ENCODE assay signal across 7 cellular contexts in the genomic region with DNA sequence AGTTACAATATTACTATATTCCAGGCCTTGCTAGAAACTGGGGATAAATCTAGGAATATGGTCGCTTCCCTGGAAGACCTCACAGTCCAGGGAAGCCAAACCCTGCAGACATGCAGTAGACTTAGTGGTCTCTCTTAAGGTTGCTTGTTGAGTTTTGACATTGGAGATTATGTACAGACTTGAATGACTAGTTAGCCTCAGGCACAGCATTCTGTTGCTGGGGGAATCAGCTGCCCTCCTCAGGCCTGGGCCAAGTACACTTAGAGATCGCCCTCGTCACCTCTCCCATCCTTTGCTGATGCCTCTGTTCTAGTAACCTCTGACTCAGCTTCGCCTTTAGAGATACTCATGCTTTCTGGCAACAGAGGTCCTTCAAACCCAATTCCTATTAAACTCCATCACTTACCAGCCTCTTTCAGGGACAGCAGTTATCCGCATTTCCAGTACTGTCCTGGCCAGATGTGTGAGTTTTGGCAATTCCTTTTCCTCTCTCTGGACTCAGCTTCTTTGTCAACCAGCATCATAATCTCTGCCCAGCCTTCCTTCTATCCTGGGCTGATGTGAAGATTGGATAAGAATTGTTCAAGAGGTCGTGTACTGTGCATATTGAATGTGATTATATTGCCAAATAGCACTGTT. TPM values are rescaled to one million over a fixed set of nuclear protein-coding genes. Genes with fewer than 3 reads are reported as not detected.
DNase-seq lines count a peak whose midpoint lies in the region; ATAC-seq lines count a peak whose summit lies in the region.

No MANE protein-coding gene starts in this region.

- DNase-seq in GM23248: peak; percentile 97
- DNase-seq in SK-N-MC (ENCODE audit: low read depth, low spot score): no peak
- DNase-seq in fibroblast of peridontal ligament (ENCODE audit: extremely low read depth): peak; percentile 30
- no peak for DNase-seq in LoVo (ENCODE audit: low spot score)
- DNase-seq in retina: no peak

- no peaks in the 10 kb centered on the region for H3K27me3 ChIP-seq in GM23248 (replicated peaks; ENCODE audit: insufficient read depth)

- in situ Hi-C loops in GM23248 (cut with MboI): no loop called here

- peak overlapping the region; percentile 67 for H2AFZ ChIP-seq in GM23248

- peaks cover 36% of the 10 kb centered on the region for H3F3A ChIP-seq in GM23248 (ENCODE audit: insufficient read depth)

- H3K36me3 ChIP-seq in GM23248 (ENCODE audit: low read depth): no peaks in the 10 kb centered on the region
- H3K36me3 ChIP-seq in SK-N-MC (ENCODE audit: insufficient read depth, low read length): no peaks in the 10 kb centered on the region; the same call in 1 of the 2 replicates

- 43 to 48% methylated on average over 6 of the region's 6 CpGs for WGBS in GM23248 (ENCODE audit: low coverage in 1 of 2, low lambda C conversion rate in 2 of 2, missing lambda C conversion rate in 2 of 2), 2 experiments

- H3K4me1 ChIP-seq in GM23248 (ENCODE audit: insufficient read depth): peaks cover 31% of the 10 kb centered on the region

- peak overlapping the region; percentile 87 for H3K9ac ChIP-seq in GM23248
- H3K9ac ChIP-seq in SK-N-MC (ENCODE audit: insufficient read length): peak overlapping the region; percentile 99

- H3K79me2 ChIP-seq in GM23248 (ENCODE audit: insufficient read depth): no peaks in the 10 kb centered on the region

- H3K9me3 ChIP-seq in GM23248 (ENCODE audit: low read depth): no peaks in the 10 kb centered on the region
- H3K9me3 ChIP-seq in SK-N-MC (ENCODE audit: low read depth, low read length): no peaks in the 10 kb centered on the region

- peak overlapping the region; percentile 100 for H3K27ac ChIP-seq in GM23248
- peak overlapping the region; percentile 98 for H3K27ac ChIP-seq in SK-N-MC
- H3K27ac ChIP-seq in skin epidermis: peak overlapping the region in 20 of 21 experiments; percentile 90 to 100 (median 98)

- H3K4me2 ChIP-seq in GM23248 (ENCODE audit: unreplicated experiment): peak overlapping the region; percentile 75

- no peak for ATAC-seq in HG02840 (IDR thresholded peaks at IDR 0.05; ENCODE audit: low FRiP score, unreplicated experiment)

- no peaks in the 10 kb centered on the region for H4K20me1 ChIP-seq in GM23248 (ENCODE audit: insufficient read depth)

- H3K9me2 ChIP-seq in GM23248 (ENCODE audit: insufficient read depth): no peaks in the 10 kb centered on the region

- H3K4me3 ChIP-seq in GM23248: peak overlapping the region; percentile 75
- peak overlapping the region; percentile 90 for H3K4me3 ChIP-seq in SK-N-MC
- peak overlapping the region in 6 of 7 experiments; percentile 36 to 58 (median 52) for H3K4me3 ChIP-seq in skin epidermis

RNA-seq across cellular contexts. Expression of a gene that starts 0.8 kb away (rescaled TPM):
- 38.7 TPM in 2 replicates for total RNA-seq in GM23248 (2014; rRNA removed; shearing (Covaris generic))
- polyA plus RNA-seq in GM23248 (2016; fragmentation: Nextera tagmentation; extraction: Ambion mirVana): 57.5 and 62.4 TPM in 2 replicates

RNA-seq across cellular contexts. Expression of a gene that starts 7.6 kb away (rescaled TPM):
- total RNA-seq in GM23248 (2014; rRNA removed; shearing (Covaris generic)): not detected in 2 replicates
- not detected in 2 replicates for polyA plus RNA-seq in GM23248 (2016; fragmentation: Nextera tagmentation; extraction: Ambion mirVana)

RNA-seq across cellular contexts. Expression of a gene that starts 10.2 kb away (rescaled TPM):
- total RNA-seq in GM23248 (2014; rRNA removed; shearing (Covaris generic)): 122 and 132 TPM in 2 replicates
- 142 and 145 TPM in 2 replicates for polyA plus RNA-seq in GM23248 (2016; fragmentation: Nextera tagmentation; extraction: Ambion mirVana)

RNA-seq across cellular contexts. Expression of a gene that starts 22.2 kb away (rescaled TPM):
- total RNA-seq in GM23248 (2014; rRNA removed; shearing (Covaris generic)): 0.43 and 4.3 TPM in 2 replicates
- 0.93 and 1.8 TPM in 2 replicates for polyA plus RNA-seq in GM23248 (2016; fragmentation: Nextera tagmentation; extraction: Ambion mirVana)

RNA-seq across cellular contexts. Expression of a gene that starts 32.6 kb away (rescaled TPM):
- 7.1 and 7.8 TPM in 2 replicates for total RNA-seq in GM23248 (2014; rRNA removed; shearing (Covaris generic))
- 7.5 and 9.4 TPM in 2 replicates for polyA plus RNA-seq in GM23248 (2016; fragmentation: Nextera tagmentation; extraction: Ambion mirVana)

Comparison
In these comparisons a context has a peak if more than half of its experiments do, and no peak if none do; other contexts are left out.
1. DNase-seq: peak in GM23248 (single experiment) and fibroblast of peridontal ligament (single experiment); none in SK-N-MC (single experiment), LoVo (single experiment) and retina (single experiment).
2. Peak in every context shown above with its lines, with median percentiles within 50 percentile points of each other: H3K27ac ChIP-seq and H3K4me3 ChIP-seq.